ENCODE assay signal across 2 cellular contexts in genomic region chr19:44107751-44108150, GRCh38.
A peak's percentile ranks its signal among the peaks of the same experiment; 100 is the strongest.
TF ChIP-seq lines count a peak whose summit lies in the region.

No MANE protein-coding gene starts in this region.

TF ChIP-seq in HEK293, 187 proteins besides CTCF, POLR2A, EP300 and RAD21:
- TF ChIP-seq SETDB1 (IDR thresholded peaks at IDR 0.05; ENCODE audit: insufficient read length, low read length) (peak; percentile 81), ZNF488 (tag by site-specific recombination; IDR thresholded peaks at IDR 0.05) (no peak)
TF ChIP-seq in HEK293: peak in this region for 1.

TF ChIP-seq in K562, 482 proteins besides CTCF, POLR2A, EP300 and RAD21:
- peak; percentile 92 for TF ChIP-seq ZNF75A (CRISPR knock-in tag; IDR thresholded peaks at IDR 0.05)
- no peak for TF ChIP-seq ZFX (CRISPR knock-in tag; IDR thresholded peaks at IDR 0.05)
- no peak for TF ChIP-seq ZNF280A (IDR thresholded peaks at IDR 0.05; ENCODE audit: low read depth, partially characterized antibody)
